Comparison of ENCODE assay signal across 17 cellular contexts in the genomic region with DNA sequence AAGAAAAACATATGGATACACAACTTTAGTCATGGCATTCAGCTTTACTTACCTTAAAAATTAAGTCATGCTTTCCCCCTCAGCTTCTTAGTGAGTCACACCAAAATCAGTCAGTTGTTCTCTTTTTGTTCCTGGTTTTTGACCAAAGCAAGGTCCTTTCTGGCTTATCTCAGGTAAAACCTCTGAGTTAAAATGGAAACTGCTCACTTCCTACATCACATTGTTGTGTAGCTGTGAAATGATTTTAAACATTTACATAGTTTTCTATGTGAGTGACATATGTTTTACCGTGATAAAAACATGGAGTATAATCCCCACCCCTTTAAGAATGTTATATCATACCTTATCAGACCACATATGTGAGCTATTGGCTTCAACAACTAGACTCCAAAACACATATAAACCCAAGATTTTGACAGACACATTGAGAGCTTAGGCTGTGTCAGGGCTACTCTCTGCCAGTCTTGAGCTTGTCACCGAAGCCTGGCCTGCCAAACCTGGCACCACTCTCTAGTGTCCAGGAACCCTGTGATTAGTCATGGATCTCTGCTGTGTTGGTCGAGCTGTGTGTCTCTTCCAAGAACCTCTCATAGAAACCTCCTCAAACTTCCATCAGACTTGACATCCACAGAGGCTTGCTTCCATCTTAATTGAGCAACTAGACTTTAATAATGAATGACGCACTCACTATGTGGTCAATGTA.
DNase-seq lines count a peak whose midpoint lies in the region; ATAC-seq and TF ChIP-seq lines count a peak whose summit lies in the region.
"Had no signal": no experiment of that assay in that cellular context is flagged by ENCODE, and none has a peak within 500 bp of the region (broad histone marks: within the 10 kb centered on the region; RNA-seq: fewer than 3 reads in every experiment).

No MANE protein-coding gene starts in this region.

- ATAC-seq in GM19035 (IDR thresholded peaks at IDR 0.05; ENCODE audit: unreplicated experiment), result peak; percentile 46
- ATAC-seq in HG02642 (IDR thresholded peaks at IDR 0.05; ENCODE audit: poor library complexity, unreplicated experiment), result peak; percentile 58
- ATAC-seq: activated CD4-positive, CD25-positive, alpha-beta regulatory T cell treated with anti-CD3 and anti-CD28 coated beads, Interleukin-2, amount 50 U/mL, for 24 hours had no signal

- in situ Hi-C loops in G401 (cut with HindIII; ENCODE audit: low sequenced_read_pairs), result no loop called here

- CTCF ChIA-PET in HEK293T (lab: Yijun Ruan, JAX), result interaction anchor here (0.5 to 0.6 kb wide), 2 partner anchors 200 to 258 kb away, joined by 4 read pairs; no protein-coding TSS in a partner anchor

- POLR2A ChIA-PET in HEK293T (lab: Yijun Ruan, JAX), result no interaction called here

- DNase-seq in CD1c-positive myeloid dendritic cell (ENCODE audit: extremely low spot score) (peak; percentile 26), M059J (ENCODE audit: low read depth) (peak; percentile 37), HEK293T (ENCODE audit: extremely low spot score) (no peak), AG08395 (ENCODE audit: low spot score) (no peak), NCI-H1048 (lab: John Stamatoyannopoulos, UW) (no peak), G401 (ENCODE audit: low spot score) (no peak)
- DNase-seq: CD4-positive, CD25-positive, alpha-beta regulatory T cell; esophagus squamous epithelium; heart right ventricle; NCI-H2081; ovary; stimulated activated CD4-positive, alpha-beta T cell treated with anti-CD3 and anti-CD28 coated beads, Interleukin-4, amount 100 ng/mL, for 24 hours; T-helper 1 cell; thyroid gland had no signal

TF ChIP-seq in HEK293T, 16 proteins besides CTCF, POLR2A, EP300 and RAD21:
- TF ChIP-seq ELF4 (IDR thresholded peaks at IDR 0.05) (no peak), L3MBTL2 (conservative IDR thresholded peaks at IDR 0.05) (no peak), LEF1 (IDR thresholded peaks at IDR 0.05; ENCODE audit: borderline replicate concordance) (no peak), ARNT (IDR thresholded peaks at IDR 0.05) (no peak)

Comparison
In these comparisons a context has a peak if more than half of its experiments do, and no peak if none do; other contexts are left out.
1. DNase-seq: peak in CD1c-positive myeloid dendritic cell (single experiment) and M059J (single experiment); none in HEK293T (single experiment), AG08395 (single experiment), NCI-H1048 (single experiment) and G401 (single experiment).